In the genomic region with DNA sequence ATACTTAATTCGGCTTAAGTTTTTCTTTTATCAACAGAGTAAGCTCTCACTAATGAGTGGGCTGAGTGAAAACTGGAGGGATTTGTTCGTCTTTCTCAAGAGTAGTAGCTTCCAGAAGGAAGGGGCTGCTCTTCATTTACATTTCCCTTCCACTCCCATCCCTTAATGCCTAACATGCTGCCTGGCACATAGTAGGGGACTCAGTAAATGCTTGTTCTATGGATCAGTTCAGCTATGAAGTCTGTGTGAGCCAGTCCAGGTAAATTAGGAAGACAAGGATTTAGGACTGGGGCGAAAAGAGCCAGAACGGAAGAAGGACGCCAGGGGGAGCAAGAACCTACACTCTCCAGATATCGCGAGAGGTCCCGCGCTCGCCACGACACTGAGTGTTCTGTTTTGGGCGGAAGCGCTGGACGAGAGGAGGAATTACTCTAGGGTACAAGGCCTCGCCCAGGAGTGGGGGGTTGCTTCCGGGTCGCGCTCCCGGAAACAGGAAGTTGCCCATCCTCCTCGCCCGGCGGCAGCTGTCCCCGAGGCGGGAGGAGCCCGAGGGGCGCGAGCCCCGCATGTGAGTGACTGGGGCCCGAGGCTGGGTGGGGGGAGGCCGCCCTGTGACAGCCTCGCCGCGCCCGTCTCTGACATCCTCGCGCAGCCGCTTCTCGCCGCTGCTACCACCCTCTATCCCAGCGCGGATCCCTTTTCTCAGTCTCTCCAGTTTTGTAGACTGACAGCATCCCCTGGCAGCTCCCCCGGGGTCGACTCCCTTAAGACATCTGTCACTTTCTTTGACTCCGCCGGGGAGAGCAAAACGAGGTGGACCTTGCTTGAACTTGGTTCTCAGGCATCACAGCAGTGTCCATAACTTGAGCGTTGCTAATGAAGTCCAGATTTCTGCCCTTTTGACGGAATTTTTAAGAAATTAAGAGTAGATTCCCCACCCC, we compare ENCODE assay signal across 1 cellular context.
TF ChIP-seq lines count a peak whose summit lies in the region.

A gene with protein sequence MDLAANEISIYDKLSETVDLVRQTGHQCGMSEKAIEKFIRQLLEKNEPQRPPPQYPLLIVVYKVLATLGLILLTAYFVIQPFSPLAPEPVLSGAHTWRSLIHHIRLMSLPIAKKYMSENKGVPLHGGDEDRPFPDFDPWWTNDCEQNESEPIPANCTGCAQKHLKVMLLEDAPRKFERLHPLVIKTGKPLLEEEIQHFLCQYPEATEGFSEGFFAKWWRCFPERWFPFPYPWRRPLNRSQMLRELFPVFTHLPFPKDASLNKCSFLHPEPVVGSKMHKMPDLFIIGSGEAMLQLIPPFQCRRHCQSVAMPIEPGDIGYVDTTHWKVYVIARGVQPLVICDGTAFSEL (plus strand): TSS at position 492 of the 941 bp plus-strand sequence. CDS start 13,493 bp downstream, outside the sequence.

TF ChIP-seq in HepG2, 621 proteins besides CTCF, POLR2A, EP300 and RAD21 (continued from another document and continues in another):
- TF ChIP-seq, protein P1, sequence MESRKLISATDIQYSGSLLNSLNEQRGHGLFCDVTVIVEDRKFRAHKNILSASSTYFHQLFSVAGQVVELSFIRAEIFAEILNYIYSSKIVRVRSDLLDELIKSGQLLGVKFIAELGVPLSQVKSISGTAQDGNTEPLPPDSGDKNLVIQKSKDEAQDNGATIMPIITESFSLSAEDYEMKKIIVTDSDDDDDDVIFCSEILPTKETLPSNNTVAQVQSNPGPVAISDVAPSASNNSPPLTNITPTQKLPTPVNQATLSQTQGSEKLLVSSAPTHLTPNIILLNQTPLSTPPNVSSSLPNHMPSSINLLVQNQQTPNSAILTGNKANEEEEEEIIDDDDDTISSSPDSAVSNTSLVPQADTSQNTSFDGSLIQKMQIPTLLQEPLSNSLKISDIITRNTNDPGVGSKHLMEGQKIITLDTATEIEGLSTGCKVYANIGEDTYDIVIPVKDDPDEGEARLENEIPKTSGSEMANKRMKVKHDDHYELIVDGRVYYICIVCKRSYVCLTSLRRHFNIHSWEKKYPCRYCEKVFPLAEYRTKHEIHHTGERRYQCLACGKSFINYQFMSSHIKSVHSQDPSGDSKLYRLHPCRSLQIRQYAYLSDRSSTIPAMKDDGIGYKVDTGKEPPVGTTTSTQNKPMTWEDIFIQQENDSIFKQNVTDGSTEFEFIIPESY (CRISPR knock-in tag; IDR thresholded peaks at IDR 0.05), result no peak; the same call in 1 of the 2 replicates
- TF ChIP-seq SOX13 (IDR thresholded peaks at IDR 0.05), result no peak
- peak in 1 of 2 experiments; percentile 63; a peak in 2 of 4 replicates for TF ChIP-seq SOX13 (CRISPR knock-in tag; conservative IDR thresholded peaks at IDR 0.05 in 1 of 2, IDR thresholded peaks at IDR 0.05 in 1 of 2)
- no peak for TF ChIP-seq ATRX (CRISPR knock-in tag; IDR thresholded peaks at IDR 0.05; ENCODE audit: borderline replicate concordance)
- TF ChIP-seq ATAD3A (CRISPR knock-in tag; IDR thresholded peaks at IDR 0.05), result 0 out of 2 replicates have a peak, but pooled peaks have one; percentile 17
- TF ChIP-seq SATB2 (CRISPR knock-in tag; IDR thresholded peaks at IDR 0.05), result no peak
- TF ChIP-seq, protein P2, sequence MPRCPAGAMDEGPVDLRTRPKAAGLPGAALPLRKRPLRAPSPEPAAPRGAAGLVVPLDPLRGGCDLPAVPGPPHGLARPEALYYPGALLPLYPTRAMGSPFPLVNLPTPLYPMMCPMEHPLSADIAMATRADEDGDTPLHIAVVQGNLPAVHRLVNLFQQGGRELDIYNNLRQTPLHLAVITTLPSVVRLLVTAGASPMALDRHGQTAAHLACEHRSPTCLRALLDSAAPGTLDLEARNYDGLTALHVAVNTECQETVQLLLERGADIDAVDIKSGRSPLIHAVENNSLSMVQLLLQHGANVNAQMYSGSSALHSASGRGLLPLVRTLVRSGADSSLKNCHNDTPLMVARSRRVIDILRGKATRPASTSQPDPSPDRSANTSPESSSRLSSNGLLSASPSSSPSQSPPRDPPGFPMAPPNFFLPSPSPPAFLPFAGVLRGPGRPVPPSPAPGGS (CRISPR knock-in tag; IDR thresholded peaks at IDR 0.05), result peak; percentile 75; the same call in 1 of the 2 replicates
- TF ChIP-seq, protein P3, sequence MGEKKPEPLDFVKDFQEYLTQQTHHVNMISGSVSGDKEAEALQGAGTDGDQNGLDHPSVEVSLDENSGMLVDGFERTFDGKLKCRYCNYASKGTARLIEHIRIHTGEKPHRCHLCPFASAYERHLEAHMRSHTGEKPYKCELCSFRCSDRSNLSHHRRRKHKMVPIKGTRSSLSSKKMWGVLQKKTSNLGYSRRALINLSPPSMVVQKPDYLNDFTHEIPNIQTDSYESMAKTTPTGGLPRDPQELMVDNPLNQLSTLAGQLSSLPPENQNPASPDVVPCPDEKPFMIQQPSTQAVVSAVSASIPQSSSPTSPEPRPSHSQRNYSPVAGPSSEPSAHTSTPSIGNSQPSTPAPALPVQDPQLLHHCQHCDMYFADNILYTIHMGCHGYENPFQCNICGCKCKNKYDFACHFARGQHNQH (CRISPR knock-in tag; IDR thresholded peaks at IDR 0.05), result peak; percentile 97
- peak; percentile 62 for TF ChIP-seq AGO1 (IDR thresholded peaks at IDR 0.05; ENCODE audit: low read depth, low read length, poor library complexity, severe bottlenecking)
- TF ChIP-seq, protein P4, sequence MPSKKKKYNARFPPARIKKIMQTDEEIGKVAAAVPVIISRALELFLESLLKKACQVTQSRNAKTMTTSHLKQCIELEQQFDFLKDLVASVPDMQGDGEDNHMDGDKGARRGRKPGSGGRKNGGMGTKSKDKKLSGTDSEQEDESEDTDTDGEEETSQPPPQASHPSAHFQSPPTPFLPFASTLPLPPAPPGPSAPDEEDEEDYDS (CRISPR knock-in tag; IDR thresholded peaks at IDR 0.05), result peak; percentile 79
- TF ChIP-seq MAZ (IDR thresholded peaks at IDR 0.05; ENCODE audit: borderline replicate concordance, low read depth, low read length), result peak; percentile 97
- peak; percentile 99 for TF ChIP-seq MAZ (CRISPR knock-in tag; IDR thresholded peaks at IDR 0.05; ENCODE audit: low read depth)
- peak; percentile 80 for TF ChIP-seq PHF5A (CRISPR knock-in tag; IDR thresholded peaks at IDR 0.05; ENCODE audit: low read depth, unreplicated experiment)
- TF ChIP-seq ARID2 (CRISPR knock-in tag; IDR thresholded peaks at IDR 0.05; ENCODE audit: borderline replicate concordance), result peak; percentile 89; the same call in 1 of the 2 replicates
- TF ChIP-seq ZBTB1 (CRISPR knock-in tag; IDR thresholded peaks at IDR 0.05; ENCODE audit: borderline replicate concordance), result no peak
- peak; percentile 92 for TF ChIP-seq SMC3 (IDR thresholded peaks at IDR 0.05; ENCODE audit: low read length)
- TF ChIP-seq, protein P5, sequence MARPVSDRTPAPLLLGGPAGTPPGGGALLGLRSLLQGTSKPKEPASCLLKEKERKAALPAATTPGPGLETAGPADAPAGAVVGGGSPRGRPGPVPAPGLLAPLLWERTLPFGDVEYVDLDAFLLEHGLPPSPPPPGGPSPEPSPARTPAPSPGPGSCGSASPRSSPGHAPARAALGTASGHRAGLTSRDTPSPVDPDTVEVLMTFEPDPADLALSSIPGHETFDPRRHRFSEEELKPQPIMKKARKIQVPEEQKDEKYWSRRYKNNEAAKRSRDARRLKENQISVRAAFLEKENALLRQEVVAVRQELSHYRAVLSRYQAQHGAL (CRISPR knock-in tag; IDR thresholded peaks at IDR 0.05; ENCODE audit: not compliant biosample characterization), result no peak
- TF ChIP-seq ZNF326 (CRISPR knock-in tag; IDR thresholded peaks at IDR 0.05; ENCODE audit: borderline replicate concordance), result no peak
- no peak for TF ChIP-seq TRIM24 (CRISPR knock-in tag; IDR thresholded peaks at IDR 0.05)
- TF ChIP-seq ZNF121 (CRISPR knock-in tag; IDR thresholded peaks at IDR 0.05), result no peak
- peak; percentile 89 for TF ChIP-seq CBFB (CRISPR knock-in tag; IDR thresholded peaks at IDR 0.05)
- TF ChIP-seq ZNF674 (CRISPR knock-in tag; IDR thresholded peaks at IDR 0.05; ENCODE audit: low read depth), result no peak
- peak; percentile 84; the same call in 1 of the 2 replicates for TF ChIP-seq GZF1 (CRISPR knock-in tag; IDR thresholded peaks at IDR 0.05)
- 0 out of 2 replicates have a peak, but pooled peaks have one; percentile 59 for TF ChIP-seq HIVEP1 (CRISPR knock-in tag; IDR thresholded peaks at IDR 0.05)
- TF ChIP-seq JUND (CRISPR knock-in tag; IDR thresholded peaks at IDR 0.05), result no peak; the same call in 1 of the 2 replicates
- TF ChIP-seq, protein P6, sequence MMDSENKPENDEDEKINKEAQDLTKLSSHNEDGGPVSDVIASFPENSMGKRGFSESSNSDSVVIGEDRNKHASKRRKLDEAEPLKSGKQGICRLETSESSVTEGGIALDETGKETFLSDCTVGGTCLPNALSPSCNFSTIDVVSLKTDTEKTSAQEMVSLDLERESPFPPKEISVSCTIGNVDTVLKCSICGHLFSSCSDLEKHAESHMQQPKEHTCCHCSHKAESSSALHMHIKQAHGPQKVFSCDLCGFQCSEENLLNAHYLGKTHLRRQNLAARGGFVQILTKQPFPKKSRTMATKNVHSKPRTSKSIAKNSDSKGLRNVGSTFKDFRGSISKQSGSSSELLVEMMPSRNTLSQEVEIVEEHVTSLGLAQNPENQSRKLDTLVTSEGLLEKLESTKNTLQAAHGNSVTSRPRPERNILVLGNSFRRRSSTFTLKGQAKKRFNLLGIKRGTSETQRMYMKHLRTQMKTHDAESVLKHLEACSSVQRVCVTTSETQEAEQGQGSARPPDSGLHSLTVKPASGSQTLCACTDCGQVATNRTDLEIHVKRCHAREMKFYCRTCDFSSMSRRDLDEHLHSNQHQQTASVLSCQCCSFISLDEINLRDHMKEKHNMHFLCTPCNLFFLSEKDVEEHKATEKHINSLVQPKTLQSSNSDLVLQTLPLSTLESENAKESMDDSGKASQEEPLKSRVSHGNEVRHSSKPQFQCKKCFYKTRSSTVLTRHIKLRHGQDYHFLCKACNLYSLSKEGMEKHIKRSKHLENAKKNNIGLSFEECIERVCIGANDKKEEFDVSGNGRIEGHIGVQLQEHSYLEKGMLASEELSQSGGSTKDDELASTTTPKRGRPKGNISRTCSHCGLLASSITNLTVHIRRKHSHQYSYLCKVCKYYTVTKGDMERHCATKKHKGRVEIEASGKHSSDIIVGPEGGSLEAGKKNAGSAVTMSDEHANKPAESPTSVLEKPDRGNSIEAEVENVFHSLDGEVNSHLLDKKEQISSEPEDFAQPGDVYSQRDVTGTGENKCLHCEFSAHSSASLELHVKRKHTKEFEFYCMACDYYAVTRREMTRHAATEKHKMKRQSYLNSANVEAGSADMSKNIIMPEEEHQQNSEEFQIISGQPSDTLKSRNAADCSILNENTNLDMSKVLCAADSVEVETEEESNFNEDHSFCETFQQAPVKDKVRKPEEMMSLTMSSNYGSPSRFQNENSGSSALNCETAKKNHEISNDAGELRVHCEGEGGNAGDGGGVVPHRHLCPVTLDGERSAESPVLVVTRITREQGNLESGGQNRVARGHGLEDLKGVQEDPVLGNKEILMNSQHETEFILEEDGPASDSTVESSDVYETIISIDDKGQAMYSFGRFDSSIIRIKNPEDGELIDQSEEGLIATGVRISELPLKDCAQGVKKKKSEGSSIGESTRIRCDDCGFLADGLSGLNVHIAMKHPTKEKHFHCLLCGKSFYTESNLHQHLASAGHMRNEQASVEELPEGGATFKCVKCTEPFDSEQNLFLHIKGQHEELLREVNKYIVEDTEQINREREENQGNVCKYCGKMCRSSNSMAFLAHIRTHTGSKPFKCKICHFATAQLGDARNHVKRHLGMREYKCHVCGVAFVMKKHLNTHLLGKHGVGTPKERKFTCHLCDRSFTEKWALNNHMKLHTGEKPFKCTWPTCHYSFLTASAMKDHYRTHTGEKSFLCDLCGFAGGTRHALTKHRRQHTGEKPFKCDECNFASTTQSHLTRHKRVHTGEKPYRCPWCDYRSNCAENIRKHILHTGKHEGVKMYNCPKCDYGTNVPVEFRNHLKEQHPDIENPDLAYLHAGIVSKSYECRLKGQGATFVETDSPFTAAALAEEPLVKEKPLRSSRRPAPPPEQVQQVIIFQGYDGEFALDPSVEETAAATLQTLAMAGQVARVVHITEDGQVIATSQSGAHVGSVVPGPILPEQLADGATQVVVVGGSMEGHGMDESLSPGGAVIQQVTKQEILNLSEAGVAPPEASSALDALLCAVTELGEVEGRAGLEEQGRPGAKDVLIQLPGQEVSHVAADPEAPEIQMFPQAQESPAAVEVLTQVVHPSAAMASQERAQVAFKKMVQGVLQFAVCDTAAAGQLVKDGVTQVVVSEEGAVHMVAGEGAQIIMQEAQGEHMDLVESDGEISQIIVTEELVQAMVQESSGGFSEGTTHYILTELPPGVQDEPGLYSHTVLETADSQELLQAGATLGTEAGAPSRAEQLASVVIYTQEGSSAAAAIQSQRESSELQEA (CRISPR knock-in tag; IDR thresholded peaks at IDR 0.05; ENCODE audit: not compliant biosample characterization), result peak; percentile 77
- TF ChIP-seq HOXA9 (CRISPR knock-in tag; IDR thresholded peaks at IDR 0.05; ENCODE audit: borderline replicate concordance), result no peak
- TF ChIP-seq ZNF296 (CRISPR knock-in tag; conservative IDR thresholded peaks at IDR 0.05), result no peak
- TF ChIP-seq, protein P7, sequence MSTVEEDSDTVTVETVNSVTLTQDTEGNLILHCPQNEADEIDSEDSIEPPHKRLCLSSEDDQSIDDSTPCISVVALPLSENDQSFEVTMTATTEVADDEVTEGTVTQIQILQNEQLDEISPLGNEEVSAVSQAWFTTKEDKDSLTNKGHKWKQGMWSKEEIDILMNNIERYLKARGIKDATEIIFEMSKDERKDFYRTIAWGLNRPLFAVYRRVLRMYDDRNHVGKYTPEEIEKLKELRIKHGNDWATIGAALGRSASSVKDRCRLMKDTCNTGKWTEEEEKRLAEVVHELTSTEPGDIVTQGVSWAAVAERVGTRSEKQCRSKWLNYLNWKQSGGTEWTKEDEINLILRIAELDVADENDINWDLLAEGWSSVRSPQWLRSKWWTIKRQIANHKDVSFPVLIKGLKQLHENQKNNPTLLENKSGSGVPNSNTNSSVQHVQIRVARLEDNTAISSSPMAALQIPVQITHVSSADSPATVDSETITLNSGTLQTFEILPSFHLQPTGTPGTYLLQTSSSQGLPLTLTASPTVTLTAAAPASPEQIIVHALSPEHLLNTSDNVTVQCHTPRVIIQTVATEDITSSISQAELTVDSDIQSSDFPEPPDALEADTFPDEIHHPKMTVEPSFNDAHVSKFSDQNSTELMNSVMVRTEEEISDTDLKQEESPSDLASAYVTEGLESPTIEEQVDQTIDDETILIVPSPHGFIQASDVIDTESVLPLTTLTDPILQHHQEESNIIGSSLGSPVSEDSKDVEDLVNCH (CRISPR knock-in tag; IDR thresholded peaks at IDR 0.05), result 0 out of 2 replicates have a peak, but pooled peaks have one; percentile 28
- TF ChIP-seq, protein P8, sequence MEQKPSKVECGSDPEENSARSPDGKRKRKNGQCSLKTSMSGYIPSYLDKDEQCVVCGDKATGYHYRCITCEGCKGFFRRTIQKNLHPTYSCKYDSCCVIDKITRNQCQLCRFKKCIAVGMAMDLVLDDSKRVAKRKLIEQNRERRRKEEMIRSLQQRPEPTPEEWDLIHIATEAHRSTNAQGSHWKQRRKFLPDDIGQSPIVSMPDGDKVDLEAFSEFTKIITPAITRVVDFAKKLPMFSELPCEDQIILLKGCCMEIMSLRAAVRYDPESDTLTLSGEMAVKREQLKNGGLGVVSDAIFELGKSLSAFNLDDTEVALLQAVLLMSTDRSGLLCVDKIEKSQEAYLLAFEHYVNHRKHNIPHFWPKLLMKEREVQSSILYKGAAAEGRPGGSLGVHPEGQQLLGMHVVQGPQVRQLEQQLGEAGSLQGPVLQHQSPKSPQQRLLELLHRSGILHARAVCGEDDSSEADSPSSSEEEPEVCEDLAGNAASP (CRISPR knock-in tag; IDR thresholded peaks at IDR 0.05; ENCODE audit: borderline replicate concordance), result peak; percentile 88
- TF ChIP-seq ZNF484 (CRISPR knock-in tag; IDR thresholded peaks at IDR 0.05; ENCODE audit: borderline replicate concordance, low read depth), result no peak
- TF ChIP-seq RFXANK (CRISPR knock-in tag; IDR thresholded peaks at IDR 0.05), result peak; percentile 81; the same call in 1 of the 2 replicates
- TF ChIP-seq ZNF382 (CRISPR knock-in tag; IDR thresholded peaks at IDR 0.05; ENCODE audit: borderline replicate concordance), result no peak
- no peak for TF ChIP-seq PRPF4 (IDR thresholded peaks at IDR 0.05; ENCODE audit: low read depth, low read length, poor library complexity, severe bottlenecking)
- TF ChIP-seq ZNF343 (CRISPR knock-in tag; IDR thresholded peaks at IDR 0.05), result peak; percentile 91
- TF ChIP-seq YEATS4 (CRISPR knock-in tag; IDR thresholded peaks at IDR 0.05; ENCODE audit: borderline replicate concordance), result peak; percentile 94
- TF ChIP-seq BRCA1 (CRISPR knock-in tag; IDR thresholded peaks at IDR 0.05), result no peak
